Comparison of ENCODE assay signal across 17 cellular contexts in the genomic region with DNA sequence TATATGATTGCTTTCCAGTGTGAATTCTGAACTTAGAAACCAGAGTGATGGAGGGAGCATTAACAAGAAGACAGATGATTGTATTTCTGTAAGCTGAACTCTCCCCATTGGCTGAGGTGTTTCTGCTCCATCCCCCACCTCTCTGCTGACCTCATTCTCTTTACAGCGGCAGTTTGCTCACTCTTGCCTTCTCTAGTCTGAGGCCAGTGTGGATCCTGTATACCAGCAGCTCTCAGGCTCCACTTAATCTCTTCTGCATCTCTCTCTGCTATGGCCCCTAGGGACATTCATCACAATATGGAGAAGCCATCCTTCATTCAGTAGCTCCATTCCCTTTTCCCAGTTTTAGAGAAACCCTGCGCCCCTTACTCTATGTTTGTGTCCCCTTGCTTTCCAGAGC.
"Had no signal": no experiment of that assay in that cellular context is flagged by ENCODE, and none has a peak within 500 bp of the region (broad histone marks: within the 10 kb centered on the region; RNA-seq: fewer than 3 reads in every experiment).

No MANE protein-coding gene starts in this region.

- H3K27ac ChIP-seq: heart right ventricle, left lung, pancreas had no signal

- DNase-seq: activated CD4-positive, alpha-beta T cell treated with anti-CD3 and anti-CD28 coated beads, Interleukin-2, amount 50 U/mL, for 48 hours; activated CD4-positive, CD25-positive, alpha-beta regulatory T cell treated with anti-CD3 and anti-CD28 coated beads, Interleukin-2, amount 50 U/mL, for 72 hours; activated CD8-positive, alpha-beta memory T cell treated with anti-CD3 and anti-CD28 coated beads, Interleukin-2, amount 10 ng/mL, durations not matched to agents 7 days and 5 days; activated naive CD4-positive, alpha-beta T cell treated with anti-CD3 and anti-CD28 coated beads, Interleukin-2, amount 50 U/mL, for 16 hours; activated T-cell treated with anti-CD3 and anti-CD28 coated beads, Interleukin-2, amount 50 U/mL, for 1 hour; endodermal cell; heart right ventricle; left lung; mammary epithelial cell; naive B cell; pancreas; stimulated activated CD4-positive, alpha-beta T cell treated with anti-CD3 and anti-CD28 coated beads, Interleukin-12 subunit alpha, Interleukin-12 subunit beta, amount 100 ng/mL, for 4 hours; stimulated activated CD4-positive, alpha-beta T cell treated with anti-CD3 and anti-CD28 coated beads, Interleukin-2, amount 100 ng/mL, for 48 hours; stimulated activated naive B cell treated with anti-CD40 and anti-IgM and Interleukin-4, amounts not matched to agents 10 μg/mL and 1 μg/mL and 100 μg/mL, for 72 hours; substantia nigra had no signal

- H3K4me1 ChIP-seq: left lung, pancreas had no signal

- H3K9me3 ChIP-seq: left lung, pancreas had no signal

- ATAC-seq: activated CD8-positive, alpha-beta memory T cell treated with anti-CD3 and anti-CD28 coated beads, Interleukin-2, amount 10 ng/mL, durations not matched to agents 7 days and 5 days; heart right ventricle; left lung; pancreas had no signal

- H3K4me3 ChIP-seq: heart right ventricle, left lung, pancreas had no signal

- H3K27me3 ChIP-seq: left lung, pancreas had no signal

- H3K36me3 ChIP-seq: heart right ventricle, left lung, pancreas had no signal

- FAIRE-seq: frontal cortex, keratinocyte, pancreas had no signal
